4 cellular contexts compared by ENCODE assay signal in the genomic region with DNA sequence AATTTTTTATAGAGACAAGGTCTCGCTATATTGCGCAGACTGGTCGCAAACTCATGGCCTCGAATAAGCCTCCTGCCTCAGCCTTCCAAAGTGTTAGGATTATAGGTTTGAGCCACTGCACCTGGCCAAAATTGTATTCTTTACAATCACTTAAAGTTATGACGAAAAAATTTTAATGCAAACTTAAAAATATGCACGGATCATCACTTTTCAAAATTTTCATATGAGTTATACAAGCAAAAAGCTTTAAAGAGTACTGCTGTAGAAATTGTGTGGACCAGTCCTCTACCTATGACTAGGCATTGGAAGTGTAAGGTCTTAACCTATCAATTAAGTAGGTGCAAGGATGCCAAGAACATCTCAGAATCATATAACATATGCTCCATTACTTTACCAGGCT.
TF ChIP-seq lines count a peak whose summit lies in the region.

No MANE protein-coding gene starts in this region.

TF ChIP-seq in HepG2, 621 proteins besides CTCF, POLR2A, EP300 and RAD21:
- TF ChIP-seq ZNF547 (CRISPR knock-in tag; IDR thresholded peaks at IDR 0.05) (no peak), CAMTA2 (CRISPR knock-in tag; IDR thresholded peaks at IDR 0.05; ENCODE audit: borderline replicate concordance) (no peak), SALL1 (CRISPR knock-in tag; IDR thresholded peaks at IDR 0.05) (no peak), TBX2 (CRISPR knock-in tag; IDR thresholded peaks at IDR 0.05; ENCODE audit: borderline replicate concordance) (no peak), MAFF (IDR thresholded peaks at IDR 0.05; ENCODE audit: low read depth, low read length) (peak; percentile 79), ZNF652 (CRISPR knock-in tag; IDR thresholded peaks at IDR 0.05; ENCODE audit: borderline replicate concordance, low read depth) (no peak), ARNTL (CRISPR knock-in tag; IDR thresholded peaks at IDR 0.05) (no peak), MAFK (conservative IDR thresholded peaks at IDR 0.05 in 1 of 2, IDR thresholded peaks at IDR 0.05 in 1 of 2; ENCODE audit: low read length in 2 of 2) (peak; percentile 81 to 89), SNAI1 (CRISPR knock-in tag; IDR thresholded peaks at IDR 0.05; ENCODE audit: borderline replicate concordance) (no peak), NFYB (CRISPR knock-in tag; IDR thresholded peaks at IDR 0.05) (no peak), ZNF121 (CRISPR knock-in tag; IDR thresholded peaks at IDR 0.05) (no peak)
- TF ChIP-seq, protein P1, sequence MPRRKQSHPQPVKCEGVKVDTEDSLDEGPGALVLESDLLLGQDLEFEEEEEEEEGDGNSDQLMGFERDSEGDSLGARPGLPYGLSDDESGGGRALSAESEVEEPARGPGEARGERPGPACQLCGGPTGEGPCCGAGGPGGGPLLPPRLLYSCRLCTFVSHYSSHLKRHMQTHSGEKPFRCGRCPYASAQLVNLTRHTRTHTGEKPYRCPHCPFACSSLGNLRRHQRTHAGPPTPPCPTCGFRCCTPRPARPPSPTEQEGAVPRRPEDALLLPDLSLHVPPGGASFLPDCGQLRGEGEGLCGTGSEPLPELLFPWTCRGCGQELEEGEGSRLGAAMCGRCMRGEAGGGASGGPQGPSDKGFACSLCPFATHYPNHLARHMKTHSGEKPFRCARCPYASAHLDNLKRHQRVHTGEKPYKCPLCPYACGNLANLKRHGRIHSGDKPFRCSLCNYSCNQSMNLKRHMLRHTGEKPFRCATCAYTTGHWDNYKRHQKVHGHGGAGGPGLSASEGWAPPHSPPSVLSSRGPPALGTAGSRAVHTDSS (CRISPR knock-in tag; conservative IDR thresholded peaks at IDR 0.05) = no peak

TF ChIP-seq in A549, 52 proteins besides CTCF, POLR2A, EP300 and RAD21:
- TF ChIP-seq BCL3 (IDR thresholded peaks at IDR 0.05) = no peak
- TF ChIP-seq HDAC2 (IDR thresholded peaks at IDR 0.05) = no peak
- peak; percentile 85 for TF ChIP-seq MAFK (IDR thresholded peaks at IDR 0.05; ENCODE audit: partially characterized antibody)
- TF ChIP-seq MAZ (IDR thresholded peaks at IDR 0.05; ENCODE audit: borderline replicate concordance, low read depth, low read length) = no peak
- TF ChIP-seq FOSL2 (IDR thresholded peaks at IDR 0.05) = no peak
- no peak for TF ChIP-seq FOSL2 (CRISPR knock-in tag; IDR thresholded peaks at IDR 0.05)
TF ChIP-seq in A549: peak in this region for 1.

TF ChIP-seq in IMR-90, 13 proteins besides CTCF, POLR2A, EP300 and RAD21:
- TF ChIP-seq MAFK (IDR thresholded peaks at IDR 0.05; ENCODE audit: low read depth, low read length) = peak; percentile 78
- TF ChIP-seq CEBPB (IDR thresholded peaks at IDR 0.05; ENCODE audit: low read depth, low read length) = no peak
TF ChIP-seq in IMR-90: peak in this region for 1.

TF ChIP-seq in K562, 482 proteins besides CTCF, POLR2A, EP300 and RAD21:
- TF ChIP-seq ZBTB26 (CRISPR knock-in tag; IDR thresholded peaks at IDR 0.05) (no peak), MAFF (IDR thresholded peaks at IDR 0.05; ENCODE audit: low read length) (peak; percentile 55; the same call in 1 of the 2 replicates), C11orf30 (IDR thresholded peaks at IDR 0.05; ENCODE audit: low read depth) (peak; percentile 38), NFE2 (IDR thresholded peaks at IDR 0.05; ENCODE audit: low read depth) (no peak), MAFK (IDR thresholded peaks at IDR 0.05; ENCODE audit: low read length) (peak; percentile 48; the same call in 1 of the 2 replicates), ZNF316 (IDR thresholded peaks at IDR 0.05) (peak; percentile 69)
TF ChIP-seq in K562: peak in this region for 4.
